In genomic region chr17:58341136-58341860, GRCh38 we compare ENCODE assay signal across 8 cellular contexts. TPM values are rescaled to one million over a fixed set of nuclear protein-coding genes. Genes with fewer than 3 reads are reported as not detected.
DNase-seq lines count a peak whose midpoint lies in the region; ATAC-seq and TF ChIP-seq lines count a peak whose summit lies in the region.
"Not testable (repeated sequence)": the region's sequence is repeated elsewhere in the genome, so short reads cannot be mapped to it uniquely, and the experiment has no call there.
"Had no signal": no experiment of that assay in that cellular context is flagged by ENCODE, and none has a peak within 500 bp of the region (broad histone marks: within the 10 kb centered on the region; RNA-seq: fewer than 3 reads in every experiment).

No MANE protein-coding gene starts in this region.

- H3K4me1 Mint-ChIP-seq in activated B cell treated with CpG ODN at 0.5 μM for 24 hours (peaks cover 99% of the 10 kb centered on the region), immature natural killer cell (peaks cover 94 to 96% of the 10 kb centered on the region in 2 donors)
- H3K4me1 Mint-ChIP-seq in activated T-cell treated with anti-CD3 and anti-CD28 coated beads, Interleukin-2, amount 50 U/mL, for 24 hours (ENCODE audit: low read depth) = peaks cover 76% of the 10 kb centered on the region
- H3K4me1 Mint-ChIP-seq in activated naive CD8-positive, alpha-beta T cell (ENCODE audit: low read depth) = peaks cover 78% of the 10 kb centered on the region

- intact Hi-C loops in activated B cell treated with CpG ODN at 0.5 μM for 24 hours (cut with micrococcal nuclease) = not testable (repeated sequence)

- H3K27ac Mint-ChIP-seq in activated B cell treated with CpG ODN at 0.5 μM for 24 hours = peak overlapping the region; percentile 99
- H3K27ac Mint-ChIP-seq in activated T-cell treated with anti-CD3 and anti-CD28 coated beads, Interleukin-2, amount 50 U/mL, for 24 hours = peak overlapping the region; percentile 100
- peak overlapping the region; percentile 98 for H3K27ac Mint-ChIP-seq in activated naive CD8-positive, alpha-beta T cell
- H3K27ac Mint-ChIP-seq in immature natural killer cell = peak overlapping the region; percentile 94 to 99 (median 96)

- peaks cover 74% of the 10 kb centered on the region for H3F3A ChIP-seq in DOHH2 (ENCODE audit: control insufficient read depth, insufficient read depth)

- not testable (repeated sequence) for H3K9me3 Mint-ChIP-seq in activated B cell treated with CpG ODN at 0.5 μM for 24 hours; activated T-cell treated with anti-CD3 and anti-CD28 coated beads, Interleukin-2, amount 50 U/mL, for 24 hours; activated naive CD8-positive, alpha-beta T cell (ENCODE audit: low read depth); immature natural killer cell

- TF ChIP-seq POLR2A in NB4 (IDR thresholded peaks at IDR 0.05; ENCODE audit: extremely low read depth, insufficient read length) = not testable (repeated sequence)

- CTCF ChIA-PET in activated B cell treated with CpG ODN at 0.5 μM for 24 hours (lab: Charles Lee) = interaction anchor here (1.9 kb wide), 1 partner anchor 24 kb away, joined by 6 read pairs; no protein-coding TSS in a partner anchor

- peak overlapping the region; percentile 98 for H3K4me2 ChIP-seq in DOHH2 (ENCODE audit: low read length)

- not testable (repeated sequence) for H4K20me1 ChIP-seq in DOHH2 (ENCODE audit: control insufficient read depth, insufficient read depth, low read depth, low read length)

- DNase-seq in NB4 (ENCODE audit: low read depth); activated B cell treated with CpG ODN at 0.5 μM for 24 hours; activated T-cell treated with anti-CD3 and anti-CD28 coated beads, Interleukin-2, amount 50 U/mL, for 24 hours; immature natural killer cell: not testable (repeated sequence)
- DNase-seq in stimulated activated CD4-positive, alpha-beta T cell treated with anti-CD3 and anti-CD28 coated beads, Interleukin-15, amount 100 ng/mL, for 24 hours = peak; percentile 31

- peak overlapping the region; percentile 100 for H3K4me3 Mint-ChIP-seq in activated B cell treated with CpG ODN at 0.5 μM for 24 hours
- peak overlapping the region; percentile 99 for H3K4me3 Mint-ChIP-seq in activated T-cell treated with anti-CD3 and anti-CD28 coated beads, Interleukin-2, amount 50 U/mL, for 24 hours
- peak overlapping the region; percentile 99 for H3K4me3 Mint-ChIP-seq in activated naive CD8-positive, alpha-beta T cell
- peak overlapping the region; percentile 85 to 95 (median 93) for H3K4me3 Mint-ChIP-seq in immature natural killer cell

- not testable (repeated sequence) for H3K9me2 ChIP-seq in DOHH2 (replicated peaks; ENCODE audit: control insufficient read depth, low read length)

- POLR2A ChIA-PET in activated B cell treated with CpG ODN at 0.5 μM for 24 hours (lab: Charles Lee) = interaction anchor here (0.7 to 18.6 kb wide), 4 partner anchors 12 to 144 kb away, joined by 3 to 3007 read pairs (median 433); partner anchors contain the start of genes SUPT4H1 and TSPOAP1

- H3K27ac ChIP-seq in DOHH2 (ENCODE audit: low read depth, low read length) = peak overlapping the region; percentile 100

- ATAC-seq in activated B cell treated with CpG ODN at 0.5 μM for 24 hours (ENCODE audit: low read depth) = not testable (repeated sequence)

- not testable (repeated sequence) for H3K27me3 Mint-ChIP-seq in activated B cell treated with CpG ODN at 0.5 μM for 24 hours; activated T-cell treated with anti-CD3 and anti-CD28 coated beads, Interleukin-2, amount 50 U/mL, for 24 hours; activated naive CD8-positive, alpha-beta T cell
- H3K27me3 Mint-ChIP-seq in immature natural killer cell (ENCODE audit: low read depth in 3 of 3) = peaks cover 12 to 37% (median 30%) of the 10 kb centered on the region in 3 donors

- H3K4me1 ChIP-seq in DOHH2 (ENCODE audit: control insufficient read depth, low read length) = peaks cover 97% of the 10 kb centered on the region

- not testable (repeated sequence) for H3K9me3 ChIP-seq in DOHH2 (ENCODE audit: control insufficient read depth, insufficient read depth, low read length)

- peaks cover 84% of the 10 kb centered on the region for H3K36me3 ChIP-seq in DOHH2 (ENCODE audit: control insufficient read depth, low read length)

- peaks cover 76% of the 10 kb centered on the region for H3K79me2 ChIP-seq in DOHH2 (ENCODE audit: control insufficient read depth, low read length)

- H3K4me3 ChIP-seq in DOHH2 (ENCODE audit: low read length) = peak overlapping the region; percentile 78
- H3K4me3 ChIP-seq in NB4 (ENCODE audit: low read depth, low read length) = peak overlapping the region; percentile 81

- not testable (repeated sequence) for H3K27me3 ChIP-seq in DOHH2 (ENCODE audit: control insufficient read depth, low read length)

- TF ChIP-seq CTCF in DOHH2 (IDR thresholded peaks at IDR 0.05; ENCODE audit: low read depth, low read length, poor library complexity, severe bottlenecking); NB4 (IDR thresholded peaks at IDR 0.05; ENCODE audit: low read depth, low read length); activated B cell treated with CpG ODN at 0.5 μM for 24 hours (IDR thresholded peaks at IDR 0.05): not testable (repeated sequence)

- H3K36me3 Mint-ChIP-seq in activated B cell treated with CpG ODN at 0.5 μM for 24 hours (ENCODE audit: low read depth) (peaks cover 40% of the 10 kb centered on the region), immature natural killer cell (peaks cover 11 to 32% (median 13%) of the 10 kb centered on the region in 3 donors)
- H3K36me3 Mint-ChIP-seq in activated T-cell treated with anti-CD3 and anti-CD28 coated beads, Interleukin-2, amount 50 U/mL, for 24 hours (ENCODE audit: low read depth) = peaks cover 94% of the 10 kb centered on the region
- peaks cover 12% of the 10 kb centered on the region for H3K36me3 Mint-ChIP-seq in activated naive CD8-positive, alpha-beta T cell

RNA-seq across cellular contexts. Expression of gene SUPT4H1, which starts 10.7 kb away (rescaled TPM):
- 90.2 and 100 TPM in 2 replicates for total RNA-seq in activated B cell treated with CpG ODN at 0.5 μM for 24 hours
- polyA plus RNA-seq in immature natural killer cell = 100 to 1,000 TPM; 133 to 170 (median 136) TPM

RNA-seq across cellular contexts. Expression of gene TSPOAP1, which starts 12.7 kb away (rescaled TPM):
- 16.7 and 22.5 TPM in 2 replicates for total RNA-seq in activated B cell treated with CpG ODN at 0.5 μM for 24 hours
- 10 to 100 TPM in 1 of 3 donors, 1 to 10 TPM in 2; 7.1 to 32.1 (median 8.4) TPM for polyA plus RNA-seq in immature natural killer cell
- total RNA-seq: HepG2 had no signal
- polyA plus RNA-seq: HepG2 had no signal
